18 cellular contexts compared by ENCODE assay signal in the genomic region with DNA sequence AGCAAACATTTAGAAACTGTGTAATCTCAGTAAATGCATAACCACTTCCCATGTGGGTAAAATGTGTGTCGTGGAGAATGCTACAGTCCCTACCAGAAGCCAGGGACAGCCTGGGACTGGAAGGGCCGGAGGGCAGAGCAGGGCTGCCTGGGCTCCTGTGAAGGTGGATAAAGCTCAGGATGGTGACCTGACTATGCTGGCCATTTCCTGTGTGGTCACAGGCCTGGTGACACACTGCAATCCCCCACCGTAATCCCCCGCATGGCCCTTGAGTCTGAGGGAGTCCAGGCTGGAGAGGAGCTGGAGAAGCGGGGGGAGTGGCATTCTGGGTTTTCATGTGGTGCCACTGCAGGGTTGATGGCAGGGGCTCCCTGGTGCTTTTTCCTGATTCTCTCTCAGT.
DNase-seq lines count a peak whose midpoint lies in the region; ATAC-seq and TF ChIP-seq lines count a peak whose summit lies in the region.
"Had no signal": no experiment of that assay in that cellular context is flagged by ENCODE, and none has a peak within 500 bp of the region (broad histone marks: within the 10 kb centered on the region; RNA-seq: fewer than 3 reads in every experiment).

No MANE protein-coding gene starts in this region.

- peaks cover 0 to 5% of the 10 kb centered on the region in 2 donors for H3K4me1 ChIP-seq in neuronal stem cell (ENCODE audit: control insufficient read depth in 2 of 2, insufficient read depth in 1 of 2, low read depth in 1 of 2, low read length in 2 of 2)
- H3K4me1 ChIP-seq in smooth muscle cell (ENCODE audit: low read depth) = peaks cover 12% of the 10 kb centered on the region
- H3K4me1 ChIP-seq: BLaER1 had no signal

- H4K8ac ChIP-seq in neuronal stem cell (ENCODE audit: low read depth, low read length) = no peak overlapping the region

- H3K79me1 ChIP-seq in neuronal stem cell (ENCODE audit: low read depth, low read length) = no peaks in the 10 kb centered on the region

- H3K27ac ChIP-seq in neuronal stem cell (replicated peaks; ENCODE audit: low read length) (no peak overlapping the region), smooth muscle cell (ENCODE audit: low read depth) (peak overlapping the region; percentile 26)
- H3K27ac ChIP-seq: 22Rv1, BLaER1, C4-2B, GM23248 had no signal

- H3F3A ChIP-seq in smooth muscle cell (ENCODE audit: low read depth) = no peaks in the 10 kb centered on the region

- H2BK12ac ChIP-seq in neuronal stem cell (ENCODE audit: low read length) = no peak overlapping the region

- H3K23ac ChIP-seq in neuronal stem cell (ENCODE audit: low read depth, low read length, poor library complexity) = no peak overlapping the region

- peaks cover 0 to 4% (median 0%) of the 10 kb centered on the region in 3 experiments for H3K27me3 ChIP-seq in neuronal stem cell (ENCODE audit: control insufficient read depth in 3 of 3, insufficient read depth in 3 of 3, low read depth in 1 of 3, low read length in 3 of 3)
- H3K27me3 ChIP-seq in smooth muscle cell (ENCODE audit: low read depth) = no peaks in the 10 kb centered on the region
- H3K27me3 ChIP-seq: BLaER1 had no signal

- H3K9me3 ChIP-seq in neuronal stem cell (replicated peaks in 1 of 2; ENCODE audit: control insufficient read depth in 2 of 2, insufficient read depth in 1 of 2, low read depth in 1 of 2, low read length in 2 of 2) = no peaks in the 10 kb centered on the region
- H3K9me3 ChIP-seq in smooth muscle cell (replicated peaks; ENCODE audit: low read depth) = no peaks in the 10 kb centered on the region
- H3K9me3 ChIP-seq: BLaER1, Caco-2 had no signal

- H4K91ac ChIP-seq in neuronal stem cell (ENCODE audit: low read depth, low read length, poor library complexity) = no peak overlapping the region

- no peak for TF ChIP-seq CTCF in smooth muscle cell (IDR thresholded peaks at IDR 0.05; ENCODE audit: borderline replicate concordance, insufficient read depth, poor library complexity, severe bottlenecking)

- DNase-seq in Daoy (ENCODE audit: low read depth) (peak; percentile 12), M059J (ENCODE audit: low read depth) (peak; percentile 65), neuronal stem cell (ENCODE audit: low spot score) (no peak), smooth muscle cell (lab: John Stamatoyannopoulos, UW; ENCODE audit: unreplicated experiment) (no peak), DMS53 (lab: John Stamatoyannopoulos, UW) (no peak)
- DNase-seq: Caco-2; CD4-positive, CD25-positive, alpha-beta regulatory T cell; CD8-positive, alpha-beta T cell; DMS153; DMS79; GM23248; H7; HCEC 1CT had no signal

- peak overlapping the region; percentile 3 for H3K18ac ChIP-seq in neuronal stem cell (ENCODE audit: low read length)

- H3K9ac ChIP-seq in neuronal stem cell (ENCODE audit: low read depth, low read length, poor library complexity) (no peak overlapping the region), smooth muscle cell (ENCODE audit: low read depth) (no peak overlapping the region)
- H3K9ac ChIP-seq: BLaER1, GM23248 had no signal

- H2BK120ac ChIP-seq in neuronal stem cell (ENCODE audit: low read depth, low read length) = no peak overlapping the region

- H3K14ac ChIP-seq in neuronal stem cell (ENCODE audit: low read length) = no peak overlapping the region

- no CpG with 5 or more reads among the region's 5 CpGs for WGBS in neuronal stem cell (ENCODE audit: extremely low coverage in 2 of 2, insufficient read length in 2 of 2, insufficient replicate concordance in 1 of 2), 2 donors
- WGBS in smooth muscle cell (ENCODE audit: low lambda C conversion rate) = 64% methylated on average over 5 of the region's 5 CpGs

- no peak overlapping the region for H2BK15ac ChIP-seq in neuronal stem cell (ENCODE audit: low read length)

- no peaks in the 10 kb centered on the region for H4K20me1 ChIP-seq in smooth muscle cell (ENCODE audit: low read depth)
- H4K20me1 ChIP-seq: BLaER1 had no signal

- ATAC-seq in HG02852 (IDR thresholded peaks at IDR 0.05; ENCODE audit: unreplicated experiment) (no peak), GM21390 (IDR thresholded peaks at IDR 0.05; ENCODE audit: unreplicated experiment) (no peak)
- ATAC-seq: CD8-positive, alpha-beta T cell had no signal

- H3K4me2 ChIP-seq in neuronal stem cell (ENCODE audit: insufficient read depth, low read length, poor library complexity, severe bottlenecking) = no peak overlapping the region
- H3K4me2 ChIP-seq in smooth muscle cell = no peak overlapping the region
- H3K4me2 ChIP-seq: BLaER1 had no signal

- no peak overlapping the region for H2AFZ ChIP-seq in neuronal stem cell (ENCODE audit: low read length)
- H2AFZ ChIP-seq in smooth muscle cell (ENCODE audit: low read depth) = no peak overlapping the region
- H2AFZ ChIP-seq: GM23248 had no signal

- no peak overlapping the region for H3K4ac ChIP-seq in neuronal stem cell (ENCODE audit: low read length)

- H3K36me3 ChIP-seq in neuronal stem cell (replicated peaks in 1 of 2; ENCODE audit: control insufficient read depth in 2 of 2, insufficient read depth in 2 of 2, low read length in 2 of 2) (no peaks in the 10 kb centered on the region), smooth muscle cell (ENCODE audit: low read depth) (no peaks in the 10 kb centered on the region)
- H3K36me3 ChIP-seq: BLaER1 had no signal

- H3K4me3 ChIP-seq in neuronal stem cell (ENCODE audit: low read length in 2 of 2) (no peak overlapping the region), smooth muscle cell (no peak overlapping the region)
- H3K4me3 ChIP-seq: BLaER1, GM23248 had no signal

- no peak overlapping the region for H2BK5ac ChIP-seq in neuronal stem cell (ENCODE audit: low read length)

- no peak overlapping the region for H2AK5ac ChIP-seq in neuronal stem cell (ENCODE audit: low read depth, low read length)

- no peaks in the 10 kb centered on the region for H3K79me2 ChIP-seq in smooth muscle cell (ENCODE audit: low read depth)

Comparison
In these comparisons a context has a peak if more than half of its experiments do, and no peak if none do; other contexts are left out.
1. DNase-seq: peak in Daoy (single experiment) and M059J (single experiment); none in neuronal stem cell (single experiment), smooth muscle cell (single experiment) and DMS53 (single experiment).